Comparison of ENCODE assay signal across 2 cellular contexts in genomic region chr5:174235226-174235992, GRCh38.
TF ChIP-seq lines count a peak whose summit lies in the region.

No MANE protein-coding gene starts in this region.

TF ChIP-seq in SK-N-SH, 30 proteins besides CTCF, POLR2A, EP300 and RAD21 (continued from another document):
- TF ChIP-seq CHD2 (IDR thresholded peaks at IDR 0.05; ENCODE audit: low read length, partially characterized antibody) (no peak), NFIC (IDR thresholded peaks at IDR 0.05; ENCODE audit: borderline replicate concordance) (no peak), YY1 (IDR thresholded peaks at IDR 0.05; ENCODE audit: low read depth) (no peak), MEF2A (IDR thresholded peaks at IDR 0.05; ENCODE audit: borderline replicate concordance, low read depth) (no peak)
TF ChIP-seq in SK-N-SH: peak in this region for 0.

TF ChIP-seq in SK-N-SH treated with all-trans-retinoic acid at 6 μM for 48 hours, 23 proteins besides CTCF, POLR2A, EP300 and RAD21 (continued from another document):
- TF ChIP-seq CREB5 (CRISPR knock-in tag; IDR thresholded peaks at IDR 0.05; ENCODE audit: low read depth): no peak
